Comparison of ENCODE assay signal across 1 cellular context in the genomic region with DNA sequence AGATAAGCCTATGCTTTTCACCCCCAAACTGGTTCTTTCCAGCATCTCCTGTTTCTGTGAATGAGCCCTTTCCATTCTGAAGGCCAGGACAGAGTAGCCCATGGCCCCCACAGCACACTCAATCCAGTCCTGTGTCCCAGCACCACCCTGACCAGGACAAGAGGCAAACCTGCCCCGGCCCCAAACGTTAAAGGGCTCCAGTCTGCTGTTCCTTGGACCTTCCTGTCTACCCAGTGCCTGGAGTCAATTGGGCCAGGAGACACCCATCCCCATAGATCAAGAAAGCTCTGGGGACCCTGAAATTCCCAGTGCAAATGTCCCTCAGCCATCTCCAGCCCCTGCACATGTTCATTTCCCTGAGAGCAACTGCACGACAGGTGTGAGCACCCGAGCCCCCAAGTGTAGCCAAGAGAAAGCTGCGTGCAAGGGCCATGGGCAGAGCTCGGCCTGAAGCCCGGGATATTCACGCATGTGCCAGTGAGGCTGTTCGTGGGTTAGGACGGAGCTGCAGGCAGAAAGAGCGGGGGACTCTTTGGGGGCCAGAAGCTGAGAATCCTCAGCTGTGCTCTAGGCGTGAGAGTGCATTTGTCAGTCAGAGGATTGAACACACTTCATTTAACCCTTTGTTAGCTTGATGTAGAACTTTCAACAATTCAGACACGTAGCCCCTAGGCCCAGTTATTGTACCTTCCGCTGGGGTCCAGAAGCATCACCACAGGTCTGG.
TF ChIP-seq lines count a peak whose summit lies in the region.

No MANE protein-coding gene starts in this region.

TF ChIP-seq in H1, 55 proteins besides CTCF, POLR2A, EP300 and RAD21:
- TF ChIP-seq BCL11A (IDR thresholded peaks at IDR 0.05; ENCODE audit: low read depth in 2 of 2, low read length in 2 of 2): no peak
- TF ChIP-seq KDM5A (IDR thresholded peaks at IDR 0.05; ENCODE audit: low read length): no peak
- TF ChIP-seq RFX5 (IDR thresholded peaks at IDR 0.05; ENCODE audit: borderline replicate concordance, low read depth, low read length): no peak
- TF ChIP-seq CBX5 (IDR thresholded peaks at IDR 0.05; ENCODE audit: low read depth, low read length): no peak
- TF ChIP-seq PHF8 (conservative IDR thresholded peaks at IDR 0.05; ENCODE audit: low read depth, low read length): no peak
- no peak for TF ChIP-seq SP4 (IDR thresholded peaks at IDR 0.05; ENCODE audit: low read length)
- no peak for TF ChIP-seq BRCA1 (IDR thresholded peaks at IDR 0.05; ENCODE audit: low read depth, low read length)
- no peak for TF ChIP-seq KDM1A (IDR thresholded peaks at IDR 0.05; ENCODE audit: borderline replicate concordance, low read length)
- TF ChIP-seq TCF12 (IDR thresholded peaks at IDR 0.05; ENCODE audit: low read depth, low read length): no peak
- TF ChIP-seq, protein P1, sequence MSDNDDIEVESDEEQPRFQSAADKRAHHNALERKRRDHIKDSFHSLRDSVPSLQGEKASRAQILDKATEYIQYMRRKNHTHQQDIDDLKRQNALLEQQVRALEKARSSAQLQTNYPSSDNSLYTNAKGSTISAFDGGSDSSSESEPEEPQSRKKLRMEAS (IDR thresholded peaks at IDR 0.05): no peak
- no peak for TF ChIP-seq CHD2 (IDR thresholded peaks at IDR 0.05; ENCODE audit: low read length)
- no peak for TF ChIP-seq HDAC6 (IDR thresholded peaks at IDR 0.05; ENCODE audit: low read depth, low read length)
- no peak for TF ChIP-seq RNF2 (IDR thresholded peaks at IDR 0.05; ENCODE audit: borderline replicate concordance, low read depth, low read length, missing control alignments, poor library complexity, severe bottlenecking)
- no peak for TF ChIP-seq MAFK (IDR thresholded peaks at IDR 0.05; ENCODE audit: low read depth, low read length)
- no peak for TF ChIP-seq HDAC2 (IDR thresholded peaks at IDR 0.05; ENCODE audit: borderline replicate concordance in 1 of 2, low read depth in 2 of 2, low read length in 2 of 2)
- TF ChIP-seq TEAD4 (IDR thresholded peaks at IDR 0.05; ENCODE audit: low read depth, low read length): no peak
- TF ChIP-seq RXRA (IDR thresholded peaks at IDR 0.05; ENCODE audit: insufficient read depth, low read depth, low read length): no peak
- no peak for TF ChIP-seq JUND (IDR thresholded peaks at IDR 0.05; ENCODE audit: low read length)
- TF ChIP-seq EGR1 (IDR thresholded peaks at IDR 0.05; ENCODE audit: borderline replicate concordance, low read depth, low read length): no peak
